Comparison of ENCODE assay signal across 8 cellular contexts in the genomic region with DNA sequence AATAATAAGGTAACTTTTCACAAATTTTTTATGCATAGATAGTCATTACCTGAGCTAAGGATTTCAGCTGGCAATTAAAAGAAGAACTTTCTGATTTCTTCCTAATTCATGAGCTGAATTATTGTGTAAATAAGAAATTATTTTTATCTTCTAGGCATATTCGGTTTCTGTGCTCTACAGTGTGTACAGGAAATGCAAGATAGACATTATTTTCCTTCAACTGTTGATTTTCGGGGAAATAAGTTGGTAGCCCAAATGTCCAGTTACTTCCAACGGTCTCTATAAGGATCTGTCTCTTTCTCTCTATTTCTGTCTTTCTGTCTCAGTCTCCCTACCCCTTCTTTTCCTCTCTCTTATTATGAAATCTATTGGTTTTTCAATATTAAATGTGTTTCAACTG.
"Had no signal": no experiment of that assay in that cellular context is flagged by ENCODE, and none has a peak within 500 bp of the region (broad histone marks: within the 10 kb centered on the region; RNA-seq: fewer than 3 reads in every experiment).

No MANE protein-coding gene starts in this region.

- ATAC-seq: GM12878 had no signal

- DNase-seq: GDM1, GF-D8 had no signal

- FAIRE-seq: G401.6, GM12878, GM12891, GM12892, GM18507, GM19239 had no signal

- H3K4me3 ChIP-seq: GM12878 had no signal
